ENCODE assay signal across 1 cellular context in the genomic region with DNA sequence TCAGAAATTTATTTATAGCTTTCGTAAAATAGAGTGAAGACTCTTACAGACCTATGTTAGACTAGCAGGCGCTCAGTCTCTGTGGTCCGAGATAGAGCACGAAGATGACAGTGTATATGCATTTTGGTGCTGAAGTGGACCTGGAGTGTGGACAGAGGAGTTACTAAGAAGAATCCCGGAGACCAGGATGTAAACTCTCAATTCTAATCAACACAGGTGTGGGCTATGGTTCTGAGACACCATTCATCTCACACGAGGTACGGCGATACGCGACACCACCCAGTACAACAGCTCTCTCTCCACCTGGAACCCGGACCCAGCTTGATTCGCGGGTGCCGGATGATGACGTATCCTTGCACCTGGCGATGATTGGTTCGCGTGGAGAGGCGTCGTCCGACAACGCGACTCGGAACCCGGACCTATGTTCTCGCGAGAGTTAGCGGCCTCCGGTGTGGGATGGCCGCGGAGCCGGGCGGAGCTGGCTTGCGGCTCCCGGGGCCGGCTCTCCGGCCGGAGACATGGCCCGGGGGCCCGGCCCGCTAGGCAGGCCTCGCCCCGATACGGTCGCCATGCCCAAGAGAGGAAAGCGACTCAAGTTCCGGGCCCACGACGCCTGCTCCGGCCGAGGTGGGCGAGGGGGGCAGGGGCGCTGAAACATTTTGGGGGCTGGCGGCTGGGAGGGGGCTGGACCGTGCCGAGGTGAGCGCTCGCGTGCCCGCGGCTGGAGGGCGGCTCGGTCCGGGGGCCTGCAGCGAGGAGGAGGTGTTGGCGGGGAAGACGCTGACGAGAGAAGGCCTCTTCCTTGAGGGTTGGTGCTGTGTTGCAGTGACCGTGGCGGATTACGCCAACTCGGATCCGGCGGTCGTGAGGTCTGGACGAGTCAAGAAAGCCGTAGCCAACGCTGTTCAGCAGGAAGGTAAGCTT.
TF ChIP-seq lines count a peak whose summit lies in the region.

TSS of gene TMEM183A (plus strand) at position 427 of the 924 bp plus-strand sequence. CDS start at position 519, 92 bp downstream.

TF ChIP-seq in HepG2, 621 proteins besides CTCF, POLR2A, EP300 and RAD21 (continued from another document and continues in another):
- no peak for TF ChIP-seq CREBL2 (CRISPR knock-in tag; IDR thresholded peaks at IDR 0.05; ENCODE audit: borderline replicate concordance)
- no peak for TF ChIP-seq ZSCAN20 (CRISPR knock-in tag; IDR thresholded peaks at IDR 0.05; ENCODE audit: borderline replicate concordance)
- TF ChIP-seq ZNF747 (CRISPR knock-in tag; IDR thresholded peaks at IDR 0.05; ENCODE audit: borderline replicate concordance): peak; percentile 59; the same call in 1 of the 2 replicates
- TF ChIP-seq, protein P1, sequence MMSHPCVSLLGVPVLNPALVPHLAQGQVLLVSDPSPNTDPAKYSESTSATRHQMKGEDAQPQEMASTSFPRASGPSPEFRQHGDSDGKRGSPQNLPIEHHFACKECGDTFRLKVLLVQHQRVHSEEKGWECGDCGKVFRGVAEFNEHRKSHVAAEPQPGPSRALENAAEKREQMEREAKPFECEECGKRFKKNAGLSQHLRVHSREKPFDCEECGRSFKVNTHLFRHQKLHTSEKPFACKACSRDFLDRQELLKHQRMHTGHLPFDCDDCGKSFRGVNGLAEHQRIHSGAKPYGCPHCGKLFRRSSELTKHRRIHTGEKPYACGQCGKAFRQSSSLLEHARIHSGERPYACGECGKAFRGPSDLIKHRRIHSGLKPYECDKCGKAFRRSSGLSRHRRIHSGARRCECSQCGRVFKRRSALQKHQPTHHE (CRISPR knock-in tag; IDR thresholded peaks at IDR 0.05; ENCODE audit: borderline replicate concordance): 0 out of 2 replicates have a peak, but pooled peaks have one; percentile 26
- no peak for TF ChIP-seq ARNTL (CRISPR knock-in tag; IDR thresholded peaks at IDR 0.05)
- TF ChIP-seq NFIB (CRISPR knock-in tag; IDR thresholded peaks at IDR 0.05; ENCODE audit: borderline replicate concordance): no peak
- TF ChIP-seq ZFP36L2 (CRISPR knock-in tag; IDR thresholded peaks at IDR 0.05): no peak
- TF ChIP-seq POLR2G (IDR thresholded peaks at IDR 0.05; ENCODE audit: low read depth, low read length): peak; percentile 97
- no peak for TF ChIP-seq RFX1 (IDR thresholded peaks at IDR 0.05)
- TF ChIP-seq, protein P2, sequence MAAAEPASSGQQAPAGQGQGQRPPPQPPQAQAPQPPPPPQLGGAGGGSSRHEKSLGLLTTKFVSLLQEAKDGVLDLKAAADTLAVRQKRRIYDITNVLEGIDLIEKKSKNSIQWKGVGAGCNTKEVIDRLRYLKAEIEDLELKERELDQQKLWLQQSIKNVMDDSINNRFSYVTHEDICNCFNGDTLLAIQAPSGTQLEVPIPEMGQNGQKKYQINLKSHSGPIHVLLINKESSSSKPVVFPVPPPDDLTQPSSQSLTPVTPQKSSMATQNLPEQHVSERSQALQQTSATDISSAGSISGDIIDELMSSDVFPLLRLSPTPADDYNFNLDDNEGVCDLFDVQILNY (CRISPR knock-in tag; conservative IDR thresholded peaks at IDR 0.05): no peak
- peak; percentile 58; the same call in 1 of the 2 replicates for TF ChIP-seq ZBTB25 (CRISPR knock-in tag; IDR thresholded peaks at IDR 0.05)
- no peak for TF ChIP-seq HNF1A (IDR thresholded peaks at IDR 0.05; ENCODE audit: low read depth)
- peak; percentile 73 for TF ChIP-seq HNF1A (CRISPR knock-in tag; IDR thresholded peaks at IDR 0.05; ENCODE audit: borderline replicate concordance)
- peak; percentile 88; the same call in 1 of the 2 replicates for TF ChIP-seq ZNF543 (CRISPR knock-in tag; IDR thresholded peaks at IDR 0.05)
- peak; percentile 28; the same call in 1 of the 2 replicates for TF ChIP-seq GFI1 (CRISPR knock-in tag; IDR thresholded peaks at IDR 0.05; ENCODE audit: borderline replicate concordance)
- TF ChIP-seq ZMAT3 (CRISPR knock-in tag; conservative IDR thresholded peaks at IDR 0.05): no peak
- TF ChIP-seq HBP1 (CRISPR knock-in tag; IDR thresholded peaks at IDR 0.05; ENCODE audit: low read depth): peak; percentile 16
- TF ChIP-seq, protein P3, sequence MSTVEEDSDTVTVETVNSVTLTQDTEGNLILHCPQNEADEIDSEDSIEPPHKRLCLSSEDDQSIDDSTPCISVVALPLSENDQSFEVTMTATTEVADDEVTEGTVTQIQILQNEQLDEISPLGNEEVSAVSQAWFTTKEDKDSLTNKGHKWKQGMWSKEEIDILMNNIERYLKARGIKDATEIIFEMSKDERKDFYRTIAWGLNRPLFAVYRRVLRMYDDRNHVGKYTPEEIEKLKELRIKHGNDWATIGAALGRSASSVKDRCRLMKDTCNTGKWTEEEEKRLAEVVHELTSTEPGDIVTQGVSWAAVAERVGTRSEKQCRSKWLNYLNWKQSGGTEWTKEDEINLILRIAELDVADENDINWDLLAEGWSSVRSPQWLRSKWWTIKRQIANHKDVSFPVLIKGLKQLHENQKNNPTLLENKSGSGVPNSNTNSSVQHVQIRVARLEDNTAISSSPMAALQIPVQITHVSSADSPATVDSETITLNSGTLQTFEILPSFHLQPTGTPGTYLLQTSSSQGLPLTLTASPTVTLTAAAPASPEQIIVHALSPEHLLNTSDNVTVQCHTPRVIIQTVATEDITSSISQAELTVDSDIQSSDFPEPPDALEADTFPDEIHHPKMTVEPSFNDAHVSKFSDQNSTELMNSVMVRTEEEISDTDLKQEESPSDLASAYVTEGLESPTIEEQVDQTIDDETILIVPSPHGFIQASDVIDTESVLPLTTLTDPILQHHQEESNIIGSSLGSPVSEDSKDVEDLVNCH (CRISPR knock-in tag; IDR thresholded peaks at IDR 0.05): 0 out of 2 replicates have a peak, but pooled peaks have one; percentile 13
- TF ChIP-seq NFRKB (IDR thresholded peaks at IDR 0.05): no peak
- peak; percentile 87 for TF ChIP-seq SIN3A (IDR thresholded peaks at IDR 0.05; ENCODE audit: borderline replicate concordance, low read depth, low read length)
- TF ChIP-seq ZBTB49 (CRISPR knock-in tag; IDR thresholded peaks at IDR 0.05; ENCODE audit: borderline replicate concordance): no peak
- TF ChIP-seq ZNF329 (CRISPR knock-in tag; IDR thresholded peaks at IDR 0.05; ENCODE audit: low read depth): no peak
- TF ChIP-seq DR1 (CRISPR knock-in tag; IDR thresholded peaks at IDR 0.05): peak; percentile 63; the same call in 1 of the 2 replicates
- peak; percentile 86; the same call in 1 of the 2 replicates for TF ChIP-seq SMAD1 (CRISPR knock-in tag; IDR thresholded peaks at IDR 0.05; ENCODE audit: borderline replicate concordance, low read depth)
- no peak for TF ChIP-seq FOSL1 (CRISPR knock-in tag; IDR thresholded peaks at IDR 0.05; ENCODE audit: borderline replicate concordance)
- no peak for TF ChIP-seq NFE2L1 (CRISPR knock-in tag; IDR thresholded peaks at IDR 0.05; ENCODE audit: borderline replicate concordance)
- TF ChIP-seq ZFP37 (CRISPR knock-in tag; IDR thresholded peaks at IDR 0.05; ENCODE audit: borderline replicate concordance): no peak
- TF ChIP-seq, protein P4, sequence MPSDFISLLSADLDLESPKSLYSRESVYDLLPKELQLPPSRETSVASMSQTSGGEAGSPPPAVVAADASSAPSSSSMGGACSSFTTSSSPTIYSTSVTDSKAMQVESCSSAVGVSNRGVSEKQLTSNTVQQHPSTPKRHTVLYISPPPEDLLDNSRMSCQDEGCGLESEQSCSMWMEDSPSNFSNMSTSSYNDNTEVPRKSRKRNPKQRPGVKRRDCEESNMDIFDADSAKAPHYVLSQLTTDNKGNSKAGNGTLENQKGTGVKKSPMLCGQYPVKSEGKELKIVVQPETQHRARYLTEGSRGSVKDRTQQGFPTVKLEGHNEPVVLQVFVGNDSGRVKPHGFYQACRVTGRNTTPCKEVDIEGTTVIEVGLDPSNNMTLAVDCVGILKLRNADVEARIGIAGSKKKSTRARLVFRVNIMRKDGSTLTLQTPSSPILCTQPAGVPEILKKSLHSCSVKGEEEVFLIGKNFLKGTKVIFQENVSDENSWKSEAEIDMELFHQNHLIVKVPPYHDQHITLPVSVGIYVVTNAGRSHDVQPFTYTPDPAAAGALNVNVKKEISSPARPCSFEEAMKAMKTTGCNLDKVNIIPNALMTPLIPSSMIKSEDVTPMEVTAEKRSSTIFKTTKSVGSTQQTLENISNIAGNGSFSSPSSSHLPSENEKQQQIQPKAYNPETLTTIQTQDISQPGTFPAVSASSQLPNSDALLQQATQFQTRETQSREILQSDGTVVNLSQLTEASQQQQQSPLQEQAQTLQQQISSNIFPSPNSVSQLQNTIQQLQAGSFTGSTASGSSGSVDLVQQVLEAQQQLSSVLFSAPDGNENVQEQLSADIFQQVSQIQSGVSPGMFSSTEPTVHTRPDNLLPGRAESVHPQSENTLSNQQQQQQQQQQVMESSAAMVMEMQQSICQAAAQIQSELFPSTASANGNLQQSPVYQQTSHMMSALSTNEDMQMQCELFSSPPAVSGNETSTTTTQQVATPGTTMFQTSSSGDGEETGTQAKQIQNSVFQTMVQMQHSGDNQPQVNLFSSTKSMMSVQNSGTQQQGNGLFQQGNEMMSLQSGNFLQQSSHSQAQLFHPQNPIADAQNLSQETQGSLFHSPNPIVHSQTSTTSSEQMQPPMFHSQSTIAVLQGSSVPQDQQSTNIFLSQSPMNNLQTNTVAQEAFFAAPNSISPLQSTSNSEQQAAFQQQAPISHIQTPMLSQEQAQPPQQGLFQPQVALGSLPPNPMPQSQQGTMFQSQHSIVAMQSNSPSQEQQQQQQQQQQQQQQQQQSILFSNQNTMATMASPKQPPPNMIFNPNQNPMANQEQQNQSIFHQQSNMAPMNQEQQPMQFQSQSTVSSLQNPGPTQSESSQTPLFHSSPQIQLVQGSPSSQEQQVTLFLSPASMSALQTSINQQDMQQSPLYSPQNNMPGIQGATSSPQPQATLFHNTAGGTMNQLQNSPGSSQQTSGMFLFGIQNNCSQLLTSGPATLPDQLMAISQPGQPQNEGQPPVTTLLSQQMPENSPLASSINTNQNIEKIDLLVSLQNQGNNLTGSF (CRISPR knock-in tag; IDR thresholded peaks at IDR 0.05): 0 out of 2 replicates have a peak, but pooled peaks have one; percentile 18
- TF ChIP-seq DPF2 (CRISPR knock-in tag; IDR thresholded peaks at IDR 0.05; ENCODE audit: borderline replicate concordance, low read depth): no peak
- TF ChIP-seq ZNF44 (CRISPR knock-in tag; IDR thresholded peaks at IDR 0.05): no peak
- peak; percentile 89 for TF ChIP-seq HOXA3 (CRISPR knock-in tag; IDR thresholded peaks at IDR 0.05)
